Comparison of ENCODE assay signal across 11 cellular contexts in the genomic region with DNA sequence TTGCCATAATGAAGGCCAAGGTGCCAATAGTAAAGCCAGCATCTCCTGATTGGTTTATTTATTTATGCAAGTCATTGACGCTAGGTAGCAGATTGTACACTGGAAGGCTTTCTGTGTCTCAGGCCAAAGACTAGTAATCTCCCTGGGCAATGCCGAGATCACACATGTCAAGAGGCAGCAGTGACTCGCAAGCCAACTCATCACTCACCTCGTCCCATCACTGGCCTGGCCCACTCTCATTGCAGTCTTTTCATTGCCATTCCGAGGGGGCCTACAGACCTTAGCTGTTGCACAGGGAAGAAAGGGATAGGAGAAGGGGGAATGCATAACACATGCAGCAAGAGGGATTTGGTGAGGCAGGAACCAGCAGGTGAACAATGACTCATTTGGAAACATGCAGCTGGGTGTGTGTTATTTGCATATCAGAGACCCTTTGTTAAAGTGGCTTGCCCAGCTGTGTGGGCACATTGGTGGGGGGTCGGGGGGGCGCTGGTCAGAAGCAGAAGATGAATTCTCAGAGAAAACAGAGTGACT.
DNase-seq lines count a peak whose midpoint lies in the region; ATAC-seq and TF ChIP-seq lines count a peak whose summit lies in the region.
"Had no signal": no experiment of that assay in that cellular context is flagged by ENCODE, and none has a peak within 500 bp of the region (broad histone marks: within the 10 kb centered on the region; RNA-seq: fewer than 3 reads in every experiment).

No MANE protein-coding gene starts in this region.

- H3K27ac ChIP-seq in foreskin keratinocyte = no peak overlapping the region
- H3K27ac ChIP-seq: sigmoid colon had no signal

- no peak for DNase-seq in foreskin keratinocyte
- DNase-seq in activated CD8-positive, alpha-beta memory T cell treated with anti-CD3 and anti-CD28 coated beads, Interleukin-2, amount 10 ng/mL, durations not matched to agents 7 days and 5 days = no peak
- no peak for DNase-seq in NOMO-1 treated with dmso at 0.1 percent for 144 hours (lab: John Stamatoyannopoulos, UW; ENCODE audit: unreplicated experiment)
- DNase-seq in stimulated activated naive CD4-positive, alpha-beta T cell (lab: John Stamatoyannopoulos, UW) = no peak
- DNase-seq in NCI-H1092 (lab: John Stamatoyannopoulos, UW) = no peak
- DNase-seq: activated CD4-positive, CD25-positive, alpha-beta regulatory T cell; activated naive CD4-positive, alpha-beta T cell treated with anti-CD3 and anti-CD28 coated beads, Interleukin-2, amount 10 ng/mL, durations not matched to agents 7 days and 5 days; sigmoid colon had no signal

- peak; percentile 64 for ATAC-seq in GM18517 (IDR thresholded peaks at IDR 0.05; ENCODE audit: unreplicated experiment)
- peak; percentile 79 for ATAC-seq in GM21723 (IDR thresholded peaks at IDR 0.05; ENCODE audit: unreplicated experiment)
- ATAC-seq in HG03460 (IDR thresholded peaks at IDR 0.05; ENCODE audit: unreplicated experiment) = peak; percentile 61
- peak; percentile 8 for ATAC-seq in foreskin keratinocyte
- no peak for ATAC-seq in activated CD8-positive, alpha-beta memory T cell treated with anti-CD3 and anti-CD28 coated beads, Interleukin-2, amount 10 ng/mL, durations not matched to agents 7 days and 5 days

- peaks cover 3% of the 10 kb centered on the region for H3K27me3 ChIP-seq in foreskin keratinocyte
- H3K27me3 ChIP-seq: sigmoid colon had no signal

- peaks cover 30% of the 10 kb centered on the region for H3K27me3 Mint-ChIP-seq in activated CD8-positive, alpha-beta memory T cell treated with anti-CD3 and anti-CD28 coated beads, Interleukin-2, amount 10 ng/mL, durations not matched to agents 7 days and 5 days

- CTCF ChIA-PET in activated CD8-positive, alpha-beta memory T cell treated with anti-CD3 and anti-CD28 coated beads, Interleukin-2, amount 10 ng/mL, durations not matched to agents 7 days and 5 days (lab: Charles Lee) = interaction anchor here (1.4 kb wide), 1 partner anchor 10 kb away, joined by 4 read pairs; no protein-coding TSS in a partner anchor

- H3K9me3 Mint-ChIP-seq in activated CD8-positive, alpha-beta memory T cell treated with anti-CD3 and anti-CD28 coated beads, Interleukin-2, amount 10 ng/mL, durations not matched to agents 7 days and 5 days (ENCODE audit: low read depth) = no peaks in the 10 kb centered on the region
- H3K9me3 Mint-ChIP-seq: activated naive CD4-positive, alpha-beta T cell treated with anti-CD3 and anti-CD28 coated beads, Interleukin-2, amount 10 ng/mL, durations not matched to agents 7 days and 5 days had no signal

- H3K27ac Mint-ChIP-seq in activated CD8-positive, alpha-beta memory T cell treated with anti-CD3 and anti-CD28 coated beads, Interleukin-2, amount 10 ng/mL, durations not matched to agents 7 days and 5 days = no peak overlapping the region
- H3K27ac Mint-ChIP-seq: activated naive CD4-positive, alpha-beta T cell treated with anti-CD3 and anti-CD28 coated beads, Interleukin-2, amount 10 ng/mL, durations not matched to agents 7 days and 5 days had no signal

- H3K4me1 Mint-ChIP-seq in activated CD8-positive, alpha-beta memory T cell treated with anti-CD3 and anti-CD28 coated beads, Interleukin-2, amount 10 ng/mL, durations not matched to agents 7 days and 5 days = peaks cover 3% of the 10 kb centered on the region
- H3K4me1 Mint-ChIP-seq: activated naive CD4-positive, alpha-beta T cell treated with anti-CD3 and anti-CD28 coated beads, Interleukin-2, amount 10 ng/mL, durations not matched to agents 7 days and 5 days had no signal

- no peak for TF ChIP-seq CTCF in foreskin keratinocyte (conservative IDR thresholded peaks at IDR 0.05)

- no peaks in the 10 kb centered on the region for H3K4me1 ChIP-seq in foreskin keratinocyte

- no peak overlapping the region for H3K4me3 Mint-ChIP-seq in activated CD8-positive, alpha-beta memory T cell treated with anti-CD3 and anti-CD28 coated beads, Interleukin-2, amount 10 ng/mL, durations not matched to agents 7 days and 5 days
- H3K4me3 Mint-ChIP-seq: activated naive CD4-positive, alpha-beta T cell treated with anti-CD3 and anti-CD28 coated beads, Interleukin-2, amount 10 ng/mL, durations not matched to agents 7 days and 5 days had no signal

- no peaks in the 10 kb centered on the region for H3K36me3 Mint-ChIP-seq in activated CD8-positive, alpha-beta memory T cell treated with anti-CD3 and anti-CD28 coated beads, Interleukin-2, amount 10 ng/mL, durations not matched to agents 7 days and 5 days
- H3K36me3 Mint-ChIP-seq: activated naive CD4-positive, alpha-beta T cell treated with anti-CD3 and anti-CD28 coated beads, Interleukin-2, amount 10 ng/mL, durations not matched to agents 7 days and 5 days had no signal
